Comparison of ENCODE assay signal across 8 cellular contexts in the genomic region with DNA sequence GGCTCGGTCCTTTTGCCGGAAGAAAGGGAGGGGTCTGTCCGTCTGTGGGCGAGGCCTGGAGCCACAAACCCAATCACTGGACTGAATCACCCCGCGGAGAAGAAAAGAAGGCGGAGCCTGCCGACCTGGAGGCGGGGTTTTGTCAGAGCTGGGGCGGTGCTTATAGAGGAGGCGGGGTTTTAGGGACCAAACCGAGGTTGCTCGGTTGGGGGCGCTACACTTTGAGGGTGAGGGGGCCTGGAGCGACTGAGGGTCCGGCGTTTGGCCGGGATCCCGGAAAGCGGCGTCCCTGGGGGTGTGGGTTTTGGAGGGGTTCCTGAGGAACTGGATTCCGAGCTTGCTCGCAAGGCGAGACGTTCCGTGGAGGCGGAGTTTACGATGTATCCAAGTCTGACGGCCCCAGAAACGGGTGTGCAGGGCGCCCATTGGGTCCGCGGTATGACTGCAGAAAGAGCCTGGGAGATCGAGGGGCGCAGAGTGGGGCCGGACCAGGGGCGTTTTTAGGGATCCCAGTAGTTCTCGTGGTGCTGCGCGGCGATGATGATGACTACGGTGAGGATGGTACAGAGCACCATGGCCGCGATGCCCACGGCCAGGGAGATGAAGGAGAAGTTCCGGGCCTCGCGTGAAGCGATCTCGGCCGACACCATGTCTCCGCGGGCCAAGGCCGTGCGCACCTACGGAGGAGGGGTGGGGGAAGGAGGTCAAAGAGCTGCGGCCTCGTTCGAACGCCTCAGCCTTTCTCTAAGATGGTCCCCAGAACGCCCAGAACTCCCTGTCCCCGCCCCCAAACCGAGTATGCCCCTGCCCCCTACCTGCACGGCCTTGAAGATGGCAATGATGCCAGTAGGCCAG. TPM values are rescaled to one million over a fixed set of nuclear protein-coding genes. Genes with fewer than 3 reads are reported as not detected.
DNase-seq lines count a peak whose midpoint lies in the region; ATAC-seq and TF ChIP-seq lines count a peak whose summit lies in the region.

No MANE protein-coding gene starts in this region.

- no peak overlapping the region for H3K27ac ChIP-seq in GM23248
- H3K27ac ChIP-seq in psoas muscle = no peak overlapping the region

- H3K36me3 Mint-ChIP-seq in activated CD8-positive, alpha-beta memory T cell treated with anti-CD3 and anti-CD28 coated beads, Interleukin-2, amount 10 ng/mL, durations not matched to agents 7 days and 5 days = no peaks in the 10 kb centered on the region

- peaks cover 19% of the 10 kb centered on the region for H3K4me1 Mint-ChIP-seq in activated CD8-positive, alpha-beta memory T cell treated with anti-CD3 and anti-CD28 coated beads, Interleukin-2, amount 10 ng/mL, durations not matched to agents 7 days and 5 days

- TF ChIP-seq POLR2A in erythroblast (IDR thresholded peaks at IDR 0.05; ENCODE audit: low read length) = peak; percentile 28

- H3K9me2 ChIP-seq in GM23248 (ENCODE audit: insufficient read depth) = no peaks in the 10 kb centered on the region

- peaks cover 14% of the 10 kb centered on the region for H3K4me1 ChIP-seq in GM23248 (ENCODE audit: insufficient read depth)
- peaks cover 4% of the 10 kb centered on the region for H3K4me1 ChIP-seq in psoas muscle

- H3K27me3 ChIP-seq in GM23248 (replicated peaks; ENCODE audit: insufficient read depth) (no peaks in the 10 kb centered on the region), psoas muscle (ENCODE audit: insufficient read depth in 3 of 3, low read length in 2 of 3) (peaks cover 0 to 38% (median 17%) of the 10 kb centered on the region in 3 donors)

- peak; percentile 77 for ATAC-seq in activated CD8-positive, alpha-beta memory T cell treated with anti-CD3 and anti-CD28 coated beads, Interleukin-2, amount 10 ng/mL, durations not matched to agents 7 days and 5 days
- ATAC-seq in psoas muscle = peak in 3 of 4 donors; percentile 31 to 60 (median 57)
- no peak for ATAC-seq in GM19463 (IDR thresholded peaks at IDR 0.05; ENCODE audit: unreplicated experiment)
- ATAC-seq in GM21786 (IDR thresholded peaks at IDR 0.05; ENCODE audit: unreplicated experiment) = no peak

- in situ Hi-C loops in GM23248 (cut with MboI) = no loop called here

- DNase-seq in GM23248 = peak; percentile 27
- peak; percentile 74 for DNase-seq in activated CD8-positive, alpha-beta memory T cell treated with anti-CD3 and anti-CD28 coated beads, Interleukin-2, amount 10 ng/mL, durations not matched to agents 7 days and 5 days
- peak; percentile 88 for DNase-seq in erythroblast (lab: John Stamatoyannopoulos, UW)
- peak; percentile 61 to 79 for DNase-seq in psoas muscle
- no peak for DNase-seq in H4 (ENCODE audit: low spot score)
- DNase-seq in GOT3 (lab: John Stamatoyannopoulos, UW) = no peak

- H3K9me3 ChIP-seq in GM23248 (ENCODE audit: low read depth) = no peaks in the 10 kb centered on the region
- no peaks in the 10 kb centered on the region for H3K9me3 ChIP-seq in psoas muscle

- H3K4me2 ChIP-seq in GM23248 (ENCODE audit: unreplicated experiment) = no peak overlapping the region

- peaks cover 4% of the 10 kb centered on the region; the same call in 1 of the 2 replicates for H3K36me3 ChIP-seq in GM23248 (ENCODE audit: low read depth)
- H3K36me3 ChIP-seq in psoas muscle (ENCODE audit: insufficient read depth in 1 of 2, low read depth in 1 of 2) = no peaks in the 10 kb centered on the region

- peak overlapping the region; percentile 53 for H3K27ac Mint-ChIP-seq in activated CD8-positive, alpha-beta memory T cell treated with anti-CD3 and anti-CD28 coated beads, Interleukin-2, amount 10 ng/mL, durations not matched to agents 7 days and 5 days

- H3K79me2 ChIP-seq in GM23248 (ENCODE audit: insufficient read depth) = peaks cover 4% of the 10 kb centered on the region; the same call in 1 of the 2 replicates

- no peak for TF ChIP-seq CTCF in psoas muscle (IDR thresholded peaks at IDR 0.05)

- no peak overlapping the region for H3K9ac ChIP-seq in GM23248

- peaks cover 63% of the 10 kb centered on the region for H3K27me3 Mint-ChIP-seq in activated CD8-positive, alpha-beta memory T cell treated with anti-CD3 and anti-CD28 coated beads, Interleukin-2, amount 10 ng/mL, durations not matched to agents 7 days and 5 days

- 76 to 84% methylated on average over 42 to 64 of the region's 64 CpGs for WGBS in GM23248 (ENCODE audit: low coverage in 1 of 2, low lambda C conversion rate in 2 of 2, missing lambda C conversion rate in 2 of 2), 2 experiments
- WGBS in psoas muscle, 3 donors = 28 to 30% (median 30%) methylated on average over 61 to 64 of the region's 64 CpGs

- H2AFZ ChIP-seq in GM23248 = no peak overlapping the region

- intact Hi-C loops in psoas muscle (cut with DNase I) = no loop called here

- peak overlapping the region; percentile 61 for H3K4me3 Mint-ChIP-seq in activated CD8-positive, alpha-beta memory T cell treated with anti-CD3 and anti-CD28 coated beads, Interleukin-2, amount 10 ng/mL, durations not matched to agents 7 days and 5 days

- H3K9me3 Mint-ChIP-seq in activated CD8-positive, alpha-beta memory T cell treated with anti-CD3 and anti-CD28 coated beads, Interleukin-2, amount 10 ng/mL, durations not matched to agents 7 days and 5 days (ENCODE audit: low read depth) = no peaks in the 10 kb centered on the region

- CTCF ChIA-PET in activated CD8-positive, alpha-beta memory T cell treated with anti-CD3 and anti-CD28 coated beads, Interleukin-2, amount 10 ng/mL, durations not matched to agents 7 days and 5 days (lab: Charles Lee) = interaction anchor here (0.8 kb wide), 1 partner anchor 21 kb away, joined by 3 read pairs; a partner anchor contains a TSS

- no peaks in the 10 kb centered on the region for H4K20me1 ChIP-seq in GM23248 (ENCODE audit: insufficient read depth)

- peaks cover 9% of the 10 kb centered on the region; the same call in 1 of the 2 replicates for H3F3A ChIP-seq in GM23248 (ENCODE audit: insufficient read depth)

- H3K4me3 ChIP-seq in GM23248 = no peak overlapping the region
- peak overlapping the region; percentile 38 for H3K4me3 ChIP-seq in psoas muscle

RNA-seq across cellular contexts. Expression of a gene that starts 2.8 kb away (rescaled TPM):
- total RNA-seq in GM23248 (2014; rRNA removed; shearing (Covaris generic)) = 1.2 TPM in 1 of 2 replicates, not detected in the other
- polyA plus RNA-seq in GM23248 (2016; fragmentation: Nextera tagmentation; extraction: Ambion mirVana) = 2.1 and 2.2 TPM in 2 replicates
- total RNA-seq in activated CD8-positive, alpha-beta memory T cell treated with anti-CD3 and anti-CD28 coated beads, Interleukin-2, amount 10 ng/mL, durations not matched to agents 7 days and 5 days = under 1 TPM; 0.23 to 0.28 TPM
- under 1 TPM; 0.08 to 0.51 (median 0.16) TPM for total RNA-seq in psoas muscle
- polyA plus RNA-seq in psoas muscle = under 1 TPM; 0.22 to 0.28 (median 0.26) TPM
- total RNA-seq in H4 (2014; rRNA removed; shearing (Covaris generic)) = 0.10 TPM in 1 of 2 replicates, not detected in the other

RNA-seq across cellular contexts. Expression of a gene that starts 5.0 kb away (rescaled TPM):
- 12.8 and 16.2 TPM in 2 replicates for total RNA-seq in GM23248 (2014; rRNA removed; shearing (Covaris generic))
- polyA plus RNA-seq in GM23248 (2016; fragmentation: Nextera tagmentation; extraction: Ambion mirVana) (10.3 and 14.3 TPM in 2 replicates), psoas muscle (10 to 100 TPM; 12.5 to 28.3 (median 18.0) TPM)
- 10 to 100 TPM; 13.9 to 21.9 TPM for total RNA-seq in activated CD8-positive, alpha-beta memory T cell treated with anti-CD3 and anti-CD28 coated beads, Interleukin-2, amount 10 ng/mL, durations not matched to agents 7 days and 5 days
- total RNA-seq in psoas muscle = 10 to 100 TPM; 11.3 to 15.1 (median 14.0) TPM
- total RNA-seq in H4 (2014; rRNA removed; shearing (Covaris generic)) = 19.3 and 25.7 TPM in 2 replicates

RNA-seq across cellular contexts. Expression of a gene that starts 15.4 kb away (rescaled TPM):
- total RNA-seq in GM23248 (2014; rRNA removed; shearing (Covaris generic)) = 2.2 and 6.2 TPM in 2 replicates
- polyA plus RNA-seq in GM23248 (2016; fragmentation: Nextera tagmentation; extraction: Ambion mirVana) (2.6 and 3.8 TPM in 2 replicates), psoas muscle (1 to 10 TPM; 2.1 to 4.0 (median 3.6) TPM)
- 10 to 100 TPM; 11.4 to 13.1 TPM for total RNA-seq in activated CD8-positive, alpha-beta memory T cell treated with anti-CD3 and anti-CD28 coated beads, Interleukin-2, amount 10 ng/mL, durations not matched to agents 7 days and 5 days
- 1 to 10 TPM; 2.0 to 7.0 (median 3.7) TPM for total RNA-seq in psoas muscle
- 0.43 and 1.7 TPM in 2 replicates for total RNA-seq in H4 (2014; rRNA removed; shearing (Covaris generic))

RNA-seq across cellular contexts. Expression of a gene that starts 18.9 kb away (rescaled TPM):
- total RNA-seq in GM23248 (2014; rRNA removed; shearing (Covaris generic)) = 2.9 and 5.3 TPM in 2 replicates
- polyA plus RNA-seq in GM23248 (2016; fragmentation: Nextera tagmentation; extraction: Ambion mirVana) = 6.2 and 6.9 TPM in 2 replicates
- 1 to 10 TPM; 7.4 to 7.9 TPM for total RNA-seq in activated CD8-positive, alpha-beta memory T cell treated with anti-CD3 and anti-CD28 coated beads, Interleukin-2, amount 10 ng/mL, durations not matched to agents 7 days and 5 days
- total RNA-seq in psoas muscle = 1 to 10 TPM; 2.1 to 4.3 (median 4.1) TPM
- 10 to 100 TPM in 1 of 3 donors, 1 to 10 TPM in 2; 8.2 to 12.2 (median 9.9) TPM for polyA plus RNA-seq in psoas muscle
- 11.7 and 14.2 TPM in 2 replicates for total RNA-seq in H4 (2014; rRNA removed; shearing (Covaris generic))

RNA-seq across cellular contexts. Expression of a gene that starts 20.9 kb away (rescaled TPM):
- 33.3 and 37.3 TPM in 2 replicates for total RNA-seq in GM23248 (2014; rRNA removed; shearing (Covaris generic))
- 51.7 and 54.1 TPM in 2 replicates for polyA plus RNA-seq in GM23248 (2016; fragmentation: Nextera tagmentation; extraction: Ambion mirVana)
- total RNA-seq in activated CD8-positive, alpha-beta memory T cell treated with anti-CD3 and anti-CD28 coated beads, Interleukin-2, amount 10 ng/mL, durations not matched to agents 7 days and 5 days = 100 to 1,000 TPM; 119 to 135 TPM
- 10 to 100 TPM; 17.2 to 23.8 (median 19.9) TPM for total RNA-seq in psoas muscle
- polyA plus RNA-seq in psoas muscle = 10 to 100 TPM; 13.0 to 35.2 (median 15.1) TPM
- 17.1 and 23.4 TPM in 2 replicates for total RNA-seq in H4 (2014; rRNA removed; shearing (Covaris generic))

Comparison
In these comparisons a context has a peak if more than half of its experiments do, and no peak if none do; other contexts are left out.
1. DNase-seq: peak in GM23248 (single experiment), activated CD8-positive, alpha-beta memory T cell treated with anti-CD3 and anti-CD28 coated beads, Interleukin-2, amount 10 ng/mL, durations not matched to agents 7 days and 5 days (single experiment), erythroblast (2 of 2) and psoas muscle (2 of 2); none in H4 (single experiment) and GOT3 (single experiment).
2. ATAC-seq: peak in activated CD8-positive, alpha-beta memory T cell treated with anti-CD3 and anti-CD28 coated beads, Interleukin-2, amount 10 ng/mL, durations not matched to agents 7 days and 5 days (single experiment) and psoas muscle (3 of 4); none in GM19463 (single experiment) and GM21786 (single experiment).